ENCODE assay signal across 11 cellular contexts in genomic region chr19:46620267-46620666, GRCh38. TPM values are rescaled to one million over a fixed set of nuclear protein-coding genes. Genes with fewer than 3 reads are reported as not detected.
DNase-seq lines count a peak whose midpoint lies in the region; ATAC-seq and TF ChIP-seq lines count a peak whose summit lies in the region.
"Had no signal": no experiment of that assay in that cellular context is flagged by ENCODE, and none has a peak within 500 bp of the region (broad histone marks: within the 10 kb centered on the region; RNA-seq: fewer than 3 reads in every experiment).

No MANE protein-coding gene starts in this region.

- no peak for ATAC-seq in activated naive CD4-positive, alpha-beta T cell treated with anti-CD3 and anti-CD28 coated beads, Interleukin-2, amount 50 U/mL, for 72 hours
- ATAC-seq in activated CD8-positive, alpha-beta T cell treated with anti-CD3 and anti-CD28 coated beads for 36 hours = no peak
- ATAC-seq: HCT116 had no signal

- H2BK120ac ChIP-seq in mesenchymal stem cell (ENCODE audit: low read depth, low read length) = peak overlapping the region; percentile 45

- H3K9me2 ChIP-seq in GM23248 (ENCODE audit: insufficient read depth) = no peaks in the 10 kb centered on the region

- H3K4me2 ChIP-seq in mesenchymal stem cell (ENCODE audit: low read length, poor library complexity, severe bottlenecking) (no peak overlapping the region), GM23248 (ENCODE audit: unreplicated experiment) (no peak overlapping the region)

- peak overlapping the region; percentile 88 for H3K27ac Mint-ChIP-seq in activated naive CD4-positive, alpha-beta T cell treated with anti-CD3 and anti-CD28 coated beads, Interleukin-2, amount 50 U/mL, for 24 hours
- peak overlapping the region in 1 of 2 donors; percentile 89 for H3K27ac Mint-ChIP-seq in activated naive CD4-positive, alpha-beta T cell treated with anti-CD3 and anti-CD28 coated beads, Interleukin-2, amount 50 U/mL, for 72 hours
- H3K27ac Mint-ChIP-seq in activated CD8-positive, alpha-beta T cell treated with anti-CD3 and anti-CD28 coated beads for 36 hours = peak overlapping the region; percentile 98

- H3K27ac ChIP-seq in mesenchymal stem cell (ENCODE audit: low read length, poor library complexity, severe bottlenecking) (no peak overlapping the region), tibial nerve (peak overlapping the region in 3 of 4 donors; percentile 34 to 70 (median 68)), prostate gland (no peak overlapping the region), GM23248 (no peak overlapping the region)

- H3K4me3 ChIP-seq in mesenchymal stem cell (ENCODE audit: insufficient read depth in 1 of 2, low read depth in 1 of 2, low read length in 2 of 2) (no peak overlapping the region), tibial nerve (no peak overlapping the region), prostate gland (no peak overlapping the region), GM23248 (no peak overlapping the region)

- H2AFZ ChIP-seq in mesenchymal stem cell (ENCODE audit: low read depth, low read length) (no peak overlapping the region), GM23248 (no peak overlapping the region)

- peak overlapping the region; percentile 2 to 47 for H3K4ac ChIP-seq in mesenchymal stem cell (ENCODE audit: low read depth in 1 of 2, low read length in 2 of 2)

- WGBS in mesenchymal stem cell = 84% methylated on average over 3 of the region's 3 CpGs
- 79 to 84% methylated on average over 3 of the region's 3 CpGs for WGBS in tibial nerve, 2 donors
- 87% methylated on average over 3 of the region's 3 CpGs for WGBS in prostate gland
- 93 to 98% methylated on average over 3 of the region's 3 CpGs for WGBS in GM23248 (ENCODE audit: low coverage in 1 of 2, low lambda C conversion rate in 2 of 2, missing lambda C conversion rate in 2 of 2), 2 experiments

- no peak overlapping the region for H2BK15ac ChIP-seq in mesenchymal stem cell (ENCODE audit: low read depth, poor library complexity, severe bottlenecking)

- H3K23ac ChIP-seq in mesenchymal stem cell (ENCODE audit: low read length in 2 of 2) = no peak overlapping the region

- CTCF ChIA-PET in activated CD8-positive, alpha-beta T cell treated with anti-CD3 and anti-CD28 coated beads for 36 hours (lab: Charles Lee) = interaction anchor here (1.2 to 19.7 kb wide), 6 partner anchors 9 to 42 kb away, joined by 4 to 300 read pairs (median 14); partner anchors contain the start of gene DACT3

- no peak for DNase-seq in activated naive CD4-positive, alpha-beta T cell treated with anti-CD3 and anti-CD28 coated beads, Interleukin-2, amount 50 U/mL, for 72 hours (ENCODE audit: low spot score in 2 of 2)
- peak; percentile 33 for DNase-seq in activated CD8-positive, alpha-beta T cell treated with anti-CD3 and anti-CD28 coated beads for 36 hours
- no peak for DNase-seq in mesenchymal stem cell
- DNase-seq in tibial nerve (ENCODE audit: low spot score in 2 of 2) = no peak
- DNase-seq in activated CD4-positive, CD25-positive, alpha-beta regulatory T cell treated with anti-CD3 and anti-CD28 coated beads, Interleukin-2, amount 50 U/mL, for 72 hours = no peak
- no peak for DNase-seq in prostate gland (ENCODE audit: low spot score)
- no peak for DNase-seq in GM23248
- DNase-seq: NCI-H1092 treated with DMSO at 0.1 percent for 48 hours had no signal

- no peak overlapping the region for H3K9ac ChIP-seq in mesenchymal stem cell (ENCODE audit: low read length)
- no peak overlapping the region for H3K9ac ChIP-seq in GM23248

- H3K9me3 Mint-ChIP-seq in activated naive CD4-positive, alpha-beta T cell treated with anti-CD3 and anti-CD28 coated beads, Interleukin-2, amount 50 U/mL, for 24 hours = no peaks in the 10 kb centered on the region
- no peaks in the 10 kb centered on the region for H3K9me3 Mint-ChIP-seq in activated naive CD4-positive, alpha-beta T cell treated with anti-CD3 and anti-CD28 coated beads, Interleukin-2, amount 50 U/mL, for 72 hours
- no peaks in the 10 kb centered on the region for H3K9me3 Mint-ChIP-seq in activated CD8-positive, alpha-beta T cell treated with anti-CD3 and anti-CD28 coated beads for 36 hours

- no peaks in the 10 kb centered on the region for H4K20me1 ChIP-seq in GM23248 (ENCODE audit: insufficient read depth)

- H3K14ac ChIP-seq in mesenchymal stem cell (ENCODE audit: low read length in 2 of 2) = no peak overlapping the region

- H3K79me1 ChIP-seq in mesenchymal stem cell (replicated peaks; ENCODE audit: low read length, poor library complexity, severe bottlenecking) = no peaks in the 10 kb centered on the region

- H3K4me3 Mint-ChIP-seq in activated naive CD4-positive, alpha-beta T cell treated with anti-CD3 and anti-CD28 coated beads, Interleukin-2, amount 50 U/mL, for 24 hours = no peak overlapping the region
- peak overlapping the region; percentile 71 for H3K4me3 Mint-ChIP-seq in activated CD8-positive, alpha-beta T cell treated with anti-CD3 and anti-CD28 coated beads for 36 hours

- H2BK5ac ChIP-seq in mesenchymal stem cell (ENCODE audit: low read depth, low read length, poor library complexity, severe bottlenecking) = no peak overlapping the region

- H3K9me3 ChIP-seq in mesenchymal stem cell (ENCODE audit: control insufficient read depth, low read length) = no peaks in the 10 kb centered on the region
- H3K9me3 ChIP-seq in tibial nerve = no peaks in the 10 kb centered on the region
- H3K9me3 ChIP-seq in prostate gland = no peaks in the 10 kb centered on the region
- no peaks in the 10 kb centered on the region for H3K9me3 ChIP-seq in GM23248 (ENCODE audit: low read depth)

- H3K18ac ChIP-seq in mesenchymal stem cell (ENCODE audit: low read depth in 1 of 2, low read length in 2 of 2) = peak overlapping the region; percentile 7 to 50

- H2AK5ac ChIP-seq in mesenchymal stem cell (ENCODE audit: low read length, severe bottlenecking) = no peak overlapping the region

- TF ChIP-seq POLR2A in tibial nerve (IDR thresholded peaks at IDR 0.05) (no peak), prostate gland (IDR thresholded peaks at IDR 0.05) (no peak)

- peak overlapping the region; percentile 17 to 69 for H2BK12ac ChIP-seq in mesenchymal stem cell (ENCODE audit: low read length in 2 of 2)

- H3F3A ChIP-seq in GM23248 (ENCODE audit: insufficient read depth) = peaks cover 36% of the 10 kb centered on the region

- peaks cover 12% of the 10 kb centered on the region for H3K4me1 ChIP-seq in mesenchymal stem cell (ENCODE audit: control insufficient read depth, insufficient read depth, low read depth, low read length)
- peaks cover 0 to 75% (median 65%) of the 10 kb centered on the region in 4 donors for H3K4me1 ChIP-seq in tibial nerve
- no peaks in the 10 kb centered on the region for H3K4me1 ChIP-seq in prostate gland (replicated peaks)
- H3K4me1 ChIP-seq in GM23248 (ENCODE audit: insufficient read depth) = peaks cover 39% of the 10 kb centered on the region

- peak overlapping the region; percentile 14 for H4K8ac ChIP-seq in mesenchymal stem cell (ENCODE audit: low read length)

- H3K4me1 Mint-ChIP-seq in activated naive CD4-positive, alpha-beta T cell treated with anti-CD3 and anti-CD28 coated beads, Interleukin-2, amount 50 U/mL, for 24 hours = peaks cover 72% of the 10 kb centered on the region
- H3K4me1 Mint-ChIP-seq in activated CD8-positive, alpha-beta T cell treated with anti-CD3 and anti-CD28 coated beads for 36 hours (ENCODE audit: low read depth) = peaks cover 68% of the 10 kb centered on the region

- peak overlapping the region; percentile 67 for H4K91ac ChIP-seq in mesenchymal stem cell (ENCODE audit: low read length)

- TF ChIP-seq CTCF in activated CD8-positive, alpha-beta T cell treated with anti-CD3 and anti-CD28 coated beads for 36 hours (IDR thresholded peaks at IDR 0.05) = no peak
- no peak for TF ChIP-seq CTCF in tibial nerve (IDR thresholded peaks at IDR 0.05)
- no peak for TF ChIP-seq CTCF in prostate gland (IDR thresholded peaks at IDR 0.05)

- POLR2A ChIA-PET in activated CD8-positive, alpha-beta T cell treated with anti-CD3 and anti-CD28 coated beads for 36 hours (lab: Charles Lee) = interaction anchor here (0.7 to 14.9 kb wide), 6 partner anchors 9 to 97 kb away, joined by 3 to 232 read pairs (median 6); partner anchors contain the start of gene CALM3

- in situ Hi-C loops in GM23248 (cut with MboI) = no loop called here

- H3K27me3 Mint-ChIP-seq in activated naive CD4-positive, alpha-beta T cell treated with anti-CD3 and anti-CD28 coated beads, Interleukin-2, amount 50 U/mL, for 24 hours = no peaks in the 10 kb centered on the region
- H3K27me3 Mint-ChIP-seq in activated CD8-positive, alpha-beta T cell treated with anti-CD3 and anti-CD28 coated beads for 36 hours = peaks cover 3% of the 10 kb centered on the region

- H3K27me3 ChIP-seq in mesenchymal stem cell (ENCODE audit: control insufficient read depth in 1 of 2, insufficient read depth in 1 of 2, low read length in 2 of 2) = peaks cover 0 to 19% of the 10 kb centered on the region in 2 experiments
- no peaks in the 10 kb centered on the region for H3K27me3 ChIP-seq in tibial nerve
- no peaks in the 10 kb centered on the region for H3K27me3 ChIP-seq in prostate gland (replicated peaks; ENCODE audit: insufficient read depth)
- H3K27me3 ChIP-seq in GM23248 (replicated peaks; ENCODE audit: insufficient read depth) = no peaks in the 10 kb centered on the region

- H3K36me3 Mint-ChIP-seq in activated naive CD4-positive, alpha-beta T cell treated with anti-CD3 and anti-CD28 coated beads, Interleukin-2, amount 50 U/mL, for 24 hours = no peaks in the 10 kb centered on the region
- H3K36me3 Mint-ChIP-seq in activated naive CD4-positive, alpha-beta T cell treated with anti-CD3 and anti-CD28 coated beads, Interleukin-2, amount 50 U/mL, for 72 hours = peaks cover 4 to 20% of the 10 kb centered on the region in 2 donors
- peaks cover 46% of the 10 kb centered on the region for H3K36me3 Mint-ChIP-seq in activated CD8-positive, alpha-beta T cell treated with anti-CD3 and anti-CD28 coated beads for 36 hours (ENCODE audit: low read depth)

- H3K79me2 ChIP-seq in GM23248 (ENCODE audit: insufficient read depth) = peaks cover 26% of the 10 kb centered on the region

- intact Hi-C loops in activated CD8-positive, alpha-beta T cell treated with anti-CD3 and anti-CD28 coated beads for 36 hours (cut with micrococcal nuclease) = no loop called here
- intact Hi-C loops in prostate gland (cut with DNase I) = no loop called here

- H3K36me3 ChIP-seq in mesenchymal stem cell (ENCODE audit: control insufficient read depth in 1 of 2, insufficient read depth in 2 of 2, low read depth in 1 of 2, low read length in 2 of 2) = peaks cover 0 to 5% of the 10 kb centered on the region in 2 experiments
- H3K36me3 ChIP-seq in tibial nerve = no peaks in the 10 kb centered on the region
- no peaks in the 10 kb centered on the region for H3K36me3 ChIP-seq in prostate gland
- no peaks in the 10 kb centered on the region for H3K36me3 ChIP-seq in GM23248 (ENCODE audit: low read depth)

- no peak for TF ChIP-seq EP300 in tibial nerve (IDR thresholded peaks at IDR 0.05)

RNA-seq across cellular contexts. Expression of gene PTGIR, which starts 4.6 kb away (rescaled TPM):
- 10 to 100 TPM; 14.7 to 38.0 TPM for total RNA-seq in activated naive CD4-positive, alpha-beta T cell treated with anti-CD3 and anti-CD28 coated beads, Interleukin-2, amount 50 U/mL, for 72 hours
- total RNA-seq in activated CD8-positive, alpha-beta T cell treated with anti-CD3 and anti-CD28 coated beads for 36 hours = 10 to 100 TPM; 45.4 to 48.8 TPM
- polyA plus RNA-seq in mesenchymal stem cell (2013, experiment 1 of 2) = 20.7 TPM
- polyA plus RNA-seq in mesenchymal stem cell (2013, experiment 2 of 2) = 19.9 TPM
- total RNA-seq in tibial nerve = 10 to 100 TPM in 2 of 4 donors, 1 to 10 TPM in 2; 3.1 to 43.2 (median 12.7) TPM
- 1 to 10 TPM in 1 of 2 donors, not detected in 1; 2.2 TPM for total RNA-seq in prostate gland
- total RNA-seq in GM23248 (2014; rRNA removed; shearing (Covaris generic)) = 18.0 and 21.1 TPM in 2 replicates
- 21.1 and 21.5 TPM in 2 replicates for polyA plus RNA-seq in GM23248 (2016; fragmentation: Nextera tagmentation; extraction: Ambion mirVana)

RNA-seq across cellular contexts. Expression of gene GNG8, which starts 15.7 kb away (rescaled TPM):
- 10 to 100 TPM in 1 of 2 donors, 1 to 10 TPM in 1; 5.2 to 17.4 TPM for total RNA-seq in activated naive CD4-positive, alpha-beta T cell treated with anti-CD3 and anti-CD28 coated beads, Interleukin-2, amount 50 U/mL, for 72 hours
- total RNA-seq in activated CD8-positive, alpha-beta T cell treated with anti-CD3 and anti-CD28 coated beads for 36 hours = 10 to 100 TPM; 33.0 to 45.4 TPM
- polyA plus RNA-seq in mesenchymal stem cell (2013, experiment 1 of 2) = not detected
- 1.3 TPM for polyA plus RNA-seq in mesenchymal stem cell (2013, experiment 2 of 2)
- not detected for total RNA-seq in tibial nerve
- not detected for total RNA-seq in prostate gland
- total RNA-seq in GM23248 (2014; rRNA removed; shearing (Covaris generic)) = not detected in 2 replicates
- not detected in 2 replicates for polyA plus RNA-seq in GM23248 (2016; fragmentation: Nextera tagmentation; extraction: Ambion mirVana)
- total RNA-seq: myocyte had no signal

RNA-seq across cellular contexts. Expression of gene CALM3, which starts 19.1 kb away (rescaled TPM):
- 100 to 1,000 TPM; 413 to 615 TPM for total RNA-seq in activated naive CD4-positive, alpha-beta T cell treated with anti-CD3 and anti-CD28 coated beads, Interleukin-2, amount 50 U/mL, for 72 hours
- total RNA-seq in activated CD8-positive, alpha-beta T cell treated with anti-CD3 and anti-CD28 coated beads for 36 hours = 100 to 1,000 TPM; 565 to 582 TPM
- polyA plus RNA-seq in mesenchymal stem cell (2013, experiment 1 of 2) = 253 TPM
- polyA plus RNA-seq in mesenchymal stem cell (2013, experiment 2 of 2) = 257 TPM
- 100 to 1,000 TPM; 123 to 167 (median 137) TPM for total RNA-seq in tibial nerve
- 100 to 1,000 TPM; 166 to 171 TPM for total RNA-seq in prostate gland
- total RNA-seq in GM23248 (2014; rRNA removed; shearing (Covaris generic)) = 229 and 271 TPM in 2 replicates
- 217 and 225 TPM in 2 replicates for polyA plus RNA-seq in GM23248 (2016; fragmentation: Nextera tagmentation; extraction: Ambion mirVana)

RNA-seq across cellular contexts. Expression of gene DACT3, which starts 40.7 kb away (rescaled TPM):
- total RNA-seq in activated naive CD4-positive, alpha-beta T cell treated with anti-CD3 and anti-CD28 coated beads, Interleukin-2, amount 50 U/mL, for 72 hours = 10 to 100 TPM in 1 of 2 donors, 1 to 10 TPM in 1; 1.9 to 25.9 TPM
- 1 to 10 TPM; 5.8 to 6.1 TPM for total RNA-seq in activated CD8-positive, alpha-beta T cell treated with anti-CD3 and anti-CD28 coated beads for 36 hours
- 25.9 TPM for polyA plus RNA-seq in mesenchymal stem cell (2013, experiment 1 of 2)
- polyA plus RNA-seq in mesenchymal stem cell (2013, experiment 2 of 2) = 26.2 TPM
- total RNA-seq in tibial nerve = 10 to 100 TPM in 1 of 4 donors, 1 to 10 TPM in 3; 7.1 to 11.7 (median 8.2) TPM
- 10 to 100 TPM in 1 of 2 donors, 1 to 10 TPM in 1; 8.6 to 28.1 TPM for total RNA-seq in prostate gland
- 7.1 and 7.3 TPM in 2 replicates for total RNA-seq in GM23248 (2014; rRNA removed; shearing (Covaris generic))
- polyA plus RNA-seq in GM23248 (2016; fragmentation: Nextera tagmentation; extraction: Ambion mirVana) = 0.63 and 0.66 TPM in 2 replicates

Comparison
In these comparisons a context has a peak if more than half of its experiments do, and no peak if none do; other contexts are left out.
1. H3K27ac ChIP-seq: peak in tibial nerve (3 of 4); none in mesenchymal stem cell (single experiment), prostate gland (0 of 2) and GM23248 (single experiment).